19 cellular contexts compared by ENCODE assay signal in the genomic region with DNA sequence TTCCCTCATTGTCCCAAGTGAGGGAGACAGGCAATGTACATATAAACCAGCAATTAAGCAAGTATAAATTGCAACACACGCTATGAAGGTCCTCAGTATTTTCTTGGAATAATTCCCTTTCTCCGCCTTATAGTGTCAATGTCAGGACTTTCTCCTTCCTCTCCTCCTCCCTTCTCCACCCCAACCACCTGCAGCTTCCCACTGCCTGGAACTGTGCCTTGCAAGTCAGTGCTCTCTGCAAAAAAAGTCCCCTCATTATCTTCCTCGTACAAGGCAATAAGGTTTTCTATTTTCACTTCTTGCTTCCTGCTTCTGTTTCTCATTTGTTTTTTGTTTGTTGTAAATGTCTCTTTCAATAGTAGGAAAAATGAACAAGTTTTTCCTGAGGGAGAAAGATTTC.
A peak's percentile ranks its signal among the peaks of the same experiment; 100 is the strongest.
DNase-seq lines count a peak whose midpoint lies in the region; ATAC-seq and TF ChIP-seq lines count a peak whose summit lies in the region.
"Had no signal": no experiment of that assay in that cellular context is flagged by ENCODE, and none has a peak within 500 bp of the region (broad histone marks: within the 10 kb centered on the region; RNA-seq: fewer than 3 reads in every experiment).

No MANE protein-coding gene starts in this region.

- H3K27me3 Mint-ChIP-seq in glutamatergic neuron (ENCODE audit: unreplicated experiment): peaks cover 5% of the 10 kb centered on the region
- H3K27me3 Mint-ChIP-seq in type B pancreatic cell: peaks cover 34% of the 10 kb centered on the region

- peak overlapping the region; percentile 19 for H3K4me3 Mint-ChIP-seq in glutamatergic neuron (ENCODE audit: unreplicated experiment)
- H3K4me3 Mint-ChIP-seq in type B pancreatic cell: no peak overlapping the region
- H3K4me3 Mint-ChIP-seq: CD4-positive, alpha-beta T cell; HFFc6 had no signal

- no peak for DNase-seq in glutamatergic neuron
- DNase-seq in mucosa of descending colon: peak in 1 of 3 donors; percentile 28
- DNase-seq in type B pancreatic cell (ENCODE audit: extremely low spot score, unreplicated experiment): no peak
- DNase-seq in AG20443 (ENCODE audit: low spot score): no peak
- DNase-seq in kidney tubule cell (ENCODE audit: low spot score): no peak
- DNase-seq: AML-193; BE2C; CD4-positive, alpha-beta T cell; CD8-positive, alpha-beta memory T cell; DMS 273 treated with DMSO at 0.1 percent for 48 hours; DMS79; EL; GDM1; GOT3; HFFc6 had no signal

- H3K4me1 ChIP-seq in mucosa of descending colon (ENCODE audit: low read depth): peaks cover 6% of the 10 kb centered on the region
- H3K4me1 ChIP-seq: BE2C; BLaER1 treated with 17β-estradiol and CSF1 and Interleukin-3, amounts not matched to agents 10 nM and 100 nM had no signal

- no peak overlapping the region for H3K27ac Mint-ChIP-seq in glutamatergic neuron (ENCODE audit: unreplicated experiment)
- peak overlapping the region; percentile 15 for H3K27ac Mint-ChIP-seq in type B pancreatic cell
- H3K27ac Mint-ChIP-seq: CD4-positive, alpha-beta T cell; CD8-positive, alpha-beta memory T cell; HFFc6 had no signal

- H3K4me1 Mint-ChIP-seq in glutamatergic neuron (ENCODE audit: low read depth, unreplicated experiment) (peaks cover 27% of the 10 kb centered on the region), type B pancreatic cell (ENCODE audit: unreplicated experiment) (no peaks in the 10 kb centered on the region)
- H3K4me1 Mint-ChIP-seq: CD14-positive monocyte had no signal

- H3K9me3 Mint-ChIP-seq in glutamatergic neuron (ENCODE audit: unreplicated experiment) (peaks cover 3% of the 10 kb centered on the region), type B pancreatic cell (no peaks in the 10 kb centered on the region)

- no peaks in the 10 kb centered on the region for H3K36me3 ChIP-seq in mucosa of descending colon (ENCODE audit: low read depth)
- H3K36me3 ChIP-seq: BE2C; BLaER1 treated with 17β-estradiol and CSF1 and Interleukin-3, amounts not matched to agents 10 nM and 100 nM; HAP-1 had no signal

- H3K36me3 Mint-ChIP-seq in glutamatergic neuron (ENCODE audit: unreplicated experiment) (peaks cover 6% of the 10 kb centered on the region), type B pancreatic cell (peaks cover 5% of the 10 kb centered on the region)
- H3K36me3 Mint-ChIP-seq: CD14-positive monocyte had no signal

- H3K4me3 ChIP-seq in mucosa of descending colon: no peak overlapping the region
- H3K4me3 ChIP-seq: BLaER1 treated with 17β-estradiol and CSF1 and Interleukin-3, amounts not matched to agents 10 nM and 100 nM; HAP-1 had no signal

- TF ChIP-seq CTCF in glutamatergic neuron (IDR thresholded peaks at IDR 0.05; ENCODE audit: partially characterized antibody, unreplicated experiment) (no peak), mucosa of descending colon (IDR thresholded peaks at IDR 0.05) (no peak), type B pancreatic cell (conservative IDR thresholded peaks at IDR 0.05) (no peak)

- intact Hi-C loops in mucosa of descending colon (cut with DNase I, micrococcal nuclease): no loop called here

- no peaks in the 10 kb centered on the region for H3K9me3 ChIP-seq in mucosa of descending colon
- H3K9me3 ChIP-seq: BE2C, HAP-1 had no signal

- ATAC-seq in mucosa of descending colon (peak; percentile 62), GM19452 (IDR thresholded peaks at IDR 0.05; ENCODE audit: unreplicated experiment) (no peak)
